8 cellular contexts compared by ENCODE assay signal in the genomic region with DNA sequence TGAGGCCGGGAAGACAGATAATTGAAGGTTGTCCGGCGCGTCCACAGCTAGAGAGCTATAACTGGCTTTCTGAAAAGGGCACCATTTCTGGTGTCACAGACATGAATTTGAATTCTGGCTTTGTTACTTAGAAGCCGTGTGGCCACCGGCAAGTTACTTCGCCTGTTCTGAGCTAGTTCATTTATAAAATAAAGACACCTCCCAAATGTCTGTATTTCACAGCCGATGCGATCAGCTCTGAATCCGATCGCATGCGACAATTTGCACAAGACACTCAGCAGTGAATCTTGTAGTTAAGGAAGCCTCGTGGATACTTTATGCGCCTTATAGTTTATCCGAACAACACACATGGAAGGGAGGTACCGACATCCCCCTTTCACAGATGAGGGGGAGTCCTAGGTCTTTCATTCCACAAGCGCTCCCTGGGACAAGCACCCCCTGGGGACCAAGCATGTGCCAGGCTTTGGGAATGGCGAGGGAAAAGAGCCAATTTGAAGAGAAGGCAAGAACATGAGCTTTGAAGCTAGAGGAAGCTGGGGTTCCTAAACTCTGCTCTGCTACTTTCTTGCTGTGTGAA. TPM values are rescaled to one million over a fixed set of nuclear protein-coding genes. Genes with fewer than 3 reads are reported as not detected.
A peak's percentile ranks its signal among the peaks of the same experiment; 100 is the strongest.
DNase-seq lines count a peak whose midpoint lies in the region; ATAC-seq, FAIRE-seq and TF ChIP-seq lines count a peak whose summit lies in the region.

No MANE protein-coding gene starts in this region.

- no peak for DNase-seq in activated naive CD4-positive, alpha-beta T cell treated with anti-CD3 and anti-CD28 coated beads for 36 hours
- DNase-seq in activated naive CD4-positive, alpha-beta T cell treated with Interleukin-2 at 50 U/mL for 16 hours, result no peak
- DNase-seq in T-helper 17 cell (no peak), fibroblast of the aortic adventitia (ENCODE audit: low read depth) (peak; percentile 66), HTR-8/SVneo (ENCODE audit: insufficient read length, low spot score) (no peak)
- no peak for DNase-seq in stimulated activated CD4-positive, alpha-beta T cell treated with anti-CD3 and anti-CD28 coated beads, Interleukin-12 subunit alpha, Interleukin-12 subunit beta, amount 100 ng/mL, for 4 hours

- peak overlapping the region; percentile 78 for H3K4me3 ChIP-seq in fibroblast of the aortic adventitia (ENCODE audit: low read depth, low read length)
- H3K4me3 ChIP-seq in rectal smooth muscle tissue (ENCODE audit: low read length), result peak overlapping the region; percentile 80

- peak; percentile 10 for ATAC-seq in T-helper 17 cell
- no peak for ATAC-seq in HG03097 (IDR thresholded peaks at IDR 0.05; ENCODE audit: low FRiP score, unreplicated experiment)

- H3K9me3 Mint-ChIP-seq in activated naive CD4-positive, alpha-beta T cell treated with anti-CD3 and anti-CD28 coated beads for 36 hours, result no peaks in the 10 kb centered on the region

- H3K36me3 ChIP-seq in rectal smooth muscle tissue (ENCODE audit: control insufficient read depth, insufficient read depth, low read length), result no peaks in the 10 kb centered on the region

- no peak for TF ChIP-seq CTCF in fibroblast of the aortic adventitia (IDR thresholded peaks at IDR 0.05; ENCODE audit: insufficient read depth, low read length)

- peaks cover 10% of the 10 kb centered on the region for H3K4me1 ChIP-seq in rectal smooth muscle tissue (ENCODE audit: control insufficient read depth, insufficient read depth, low read length)

- intact Hi-C loops in activated naive CD4-positive, alpha-beta T cell treated with anti-CD3 and anti-CD28 coated beads for 36 hours (cut with micrococcal nuclease), result loop anchor here (1.0 to 10.0 kb wide), 3 partner anchors 80 to 1089 kb away; a partner anchor contains a TSS

- H3K27ac ChIP-seq in rectal smooth muscle tissue (ENCODE audit: low read depth, low read length), result peak overlapping the region; percentile 73

- no peaks in the 10 kb centered on the region for H3K9me3 ChIP-seq in T-helper 17 cell (ENCODE audit: control insufficient read depth, low read length, poor library complexity, severe bottlenecking)

- peak overlapping the region; percentile 59 for H3K9ac ChIP-seq in rectal smooth muscle tissue (ENCODE audit: low read length)

- H3K36me3 Mint-ChIP-seq in activated naive CD4-positive, alpha-beta T cell treated with anti-CD3 and anti-CD28 coated beads for 36 hours (ENCODE audit: low read depth), result peaks cover 18% of the 10 kb centered on the region
- no peaks in the 10 kb centered on the region for H3K36me3 Mint-ChIP-seq in T-helper 17 cell (ENCODE audit: low read depth)

- peaks cover 46% of the 10 kb centered on the region for H3K4me1 Mint-ChIP-seq in activated naive CD4-positive, alpha-beta T cell treated with anti-CD3 and anti-CD28 coated beads for 36 hours (ENCODE audit: low read depth)
- H3K4me1 Mint-ChIP-seq in T-helper 17 cell, result peaks cover 46% of the 10 kb centered on the region

- H3K27me3 Mint-ChIP-seq in activated naive CD4-positive, alpha-beta T cell treated with anti-CD3 and anti-CD28 coated beads for 36 hours (ENCODE audit: low read depth), result no peaks in the 10 kb centered on the region
- H3K27me3 Mint-ChIP-seq in T-helper 17 cell, result no peaks in the 10 kb centered on the region

- CTCF ChIA-PET in activated naive CD4-positive, alpha-beta T cell treated with anti-CD3 and anti-CD28 coated beads for 36 hours (lab: Charles Lee), result interaction anchor here (0.6 to 9.4 kb wide), 18 partner anchors 10 to 130 kb away, joined by 3 to 228 read pairs (median 4); a partner anchor contains a TSS

- H3K27me3 ChIP-seq in rectal smooth muscle tissue (ENCODE audit: control insufficient read depth, insufficient read depth, low read length), result no peaks in the 10 kb centered on the region

- H3K27ac Mint-ChIP-seq in activated naive CD4-positive, alpha-beta T cell treated with anti-CD3 and anti-CD28 coated beads for 36 hours, result peak overlapping the region; percentile 83
- H3K27ac Mint-ChIP-seq in T-helper 17 cell, result peak overlapping the region; percentile 90

- no peak for FAIRE-seq in HTR-8/SVneo (lab: Jason Lieb, UNC)

- H3K4me3 Mint-ChIP-seq in activated naive CD4-positive, alpha-beta T cell treated with anti-CD3 and anti-CD28 coated beads for 36 hours, result peak overlapping the region; percentile 82
- peak overlapping the region; percentile 94 for H3K4me3 Mint-ChIP-seq in T-helper 17 cell

RNA-seq across cellular contexts. Expression of a gene that starts 4.0 kb away (rescaled TPM):
- 10 to 100 TPM; 69.5 to 74.6 TPM for total RNA-seq in activated naive CD4-positive, alpha-beta T cell treated with anti-CD3 and anti-CD28 coated beads for 36 hours
- total RNA-seq in T-helper 17 cell, result 10 to 100 TPM in 1 of 2 donors, 1 to 10 TPM in 1; 8.6 to 10.7 TPM
- total RNA-seq in fibroblast of the aortic adventitia (ENCODE audit: low replicate concordance), result 51.8 and 673 TPM in 2 replicates

RNA-seq across cellular contexts. Expression of a gene that starts 24.3 kb away (rescaled TPM):
- 10 to 100 TPM; 31.3 to 33.8 TPM for total RNA-seq in activated naive CD4-positive, alpha-beta T cell treated with anti-CD3 and anti-CD28 coated beads for 36 hours
- total RNA-seq in T-helper 17 cell (1 to 10 TPM; 5.4 TPM), fibroblast of the aortic adventitia (ENCODE audit: low replicate concordance) (5.6 TPM in 1 of 2 replicates, not detected in the other)
